20 cellular contexts compared by ENCODE assay signal in genomic region chr3:122996038-122996580, GRCh38. TPM values are rescaled to one million over a fixed set of nuclear protein-coding genes. Genes with fewer than 3 reads are reported as not detected.
A peak's percentile ranks its signal among the peaks of the same experiment; 100 is the strongest.
DNase-seq lines count a peak whose midpoint lies in the region; ATAC-seq and TF ChIP-seq lines count a peak whose summit lies in the region.
"Had no signal": no experiment of that assay in that cellular context is flagged by ENCODE, and none has a peak within 500 bp of the region (broad histone marks: within the 10 kb centered on the region; RNA-seq: fewer than 3 reads in every experiment).

No MANE protein-coding gene starts in this region.

- H3K36me3 ChIP-seq in ascending aorta (no peaks in the 10 kb centered on the region), hepatocyte (replicated peaks; ENCODE audit: insufficient read depth, low read depth) (no peaks in the 10 kb centered on the region), thoracic aorta (no peaks in the 10 kb centered on the region)
- H3K36me3 ChIP-seq: left lung, prostate gland had no signal

- H3K4me1 ChIP-seq in ascending aorta = peaks cover 6 to 17% of the 10 kb centered on the region in 2 donors
- H3K4me1 ChIP-seq in hepatocyte (ENCODE audit: insufficient read depth) = peaks cover 4% of the 10 kb centered on the region
- H3K4me1 ChIP-seq in thoracic aorta (ENCODE audit: control insufficient read depth in 1 of 2, low read depth in 2 of 2) = peaks cover 11 to 30% of the 10 kb centered on the region in 2 donors
- H3K4me1 ChIP-seq: left lung, prostate gland had no signal

- H3K27ac ChIP-seq in ascending aorta = peak overlapping the region; percentile 58 to 71
- H3K27ac ChIP-seq in hepatocyte = no peak overlapping the region
- H3K27ac ChIP-seq in thoracic aorta = peak overlapping the region; percentile 43 to 47
- H3K27ac ChIP-seq: 22Rv1, C4-2B, left lung, prostate gland had no signal

- no peaks in the 10 kb centered on the region for H3K9me2 ChIP-seq in hepatocyte (replicated peaks; ENCODE audit: insufficient read depth)

- no peak for TF ChIP-seq CTCF in ascending aorta (IDR thresholded peaks at IDR 0.05)
- no peak for TF ChIP-seq CTCF in hepatocyte (IDR thresholded peaks at IDR 0.05; ENCODE audit: poor library complexity)
- TF ChIP-seq CTCF in thoracic aorta (IDR thresholded peaks at IDR 0.05) = no peak

- H4K20me1 ChIP-seq in hepatocyte (ENCODE audit: insufficient read depth, poor library complexity, severe bottlenecking) = no peaks in the 10 kb centered on the region

- H3K4me3 ChIP-seq in ascending aorta = no peak overlapping the region
- H3K4me3 ChIP-seq in hepatocyte = no peak overlapping the region
- H3K4me3 ChIP-seq in thoracic aorta = no peak overlapping the region
- H3K4me3 ChIP-seq: left lung, prostate gland had no signal

- no peak overlapping the region for H3K4me2 ChIP-seq in hepatocyte

- no peaks in the 10 kb centered on the region for H3K79me2 ChIP-seq in hepatocyte

- intact Hi-C loops in ascending aorta (cut with DNase I) = no loop called here

- H2AFZ ChIP-seq in hepatocyte = no peak overlapping the region

- DNase-seq in NCI-H1105 (lab: John Stamatoyannopoulos, UW) (peak; percentile 34), NCI-H1105 treated with DMSO at 0.1 percent for 48 hours (lab: John Stamatoyannopoulos, UW) (no peak), ascending aorta (ENCODE audit: low spot score in 2 of 2) (peak in 1 of 2 donors; percentile 64), hepatocyte (ENCODE audit: low spot score) (peak; percentile 24), thoracic aorta (ENCODE audit: low spot score) (no peak), D341Med (ENCODE audit: low spot score) (no peak), EL (no peak)
- DNase-seq: activated CD4-positive, alpha-beta T cell treated with anti-CD3 and anti-CD28 coated beads for 48 hours; effector memory CD4-positive, alpha-beta T cell; left lung; stimulated activated naive B cell treated with anti-CD40 and anti-IgM and Interleukin-4, amounts not matched to agents 10 μg/mL and 1 μg/mL and 100 μg/mL, for 72 hours; T-helper 9 cell had no signal

- H3K9me3 ChIP-seq in ascending aorta (no peaks in the 10 kb centered on the region), hepatocyte (ENCODE audit: low read depth) (no peaks in the 10 kb centered on the region), thoracic aorta (no peaks in the 10 kb centered on the region)
- H3K9me3 ChIP-seq: left lung, prostate gland had no signal

- WGBS in hepatocyte (ENCODE audit: low lambda C conversion rate, missing lambda C conversion rate) = 80% methylated on average over 13 of the region's 14 CpGs

- ATAC-seq in thoracic aorta (ENCODE audit: insufficient number of reproducible peaks, low FRiP score, low read depth) = no peak
- ATAC-seq in HG02884 (IDR thresholded peaks at IDR 0.05; ENCODE audit: unreplicated experiment) = no peak
- ATAC-seq: left lung; stimulated activated naive B cell treated with anti-CD40 and anti-IgM and Interleukin-4, amounts not matched to agents 10 μg/mL and 1 μg/mL and 100 μg/mL, for 72 hours had no signal

- H3K27me3 ChIP-seq in ascending aorta (no peaks in the 10 kb centered on the region), hepatocyte (peaks cover 7% of the 10 kb centered on the region), thoracic aorta (replicated peaks; ENCODE audit: insufficient read depth) (no peaks in the 10 kb centered on the region)

RNA-seq across cellular contexts. Expression of gene SEMA5B, which starts 31.5 kb away (rescaled TPM):
- total RNA-seq in ascending aorta (0.85 TPM), hepatocyte (0.88 and 1.4 TPM in 2 replicates), thoracic aorta (1 to 10 TPM in 1 of 2 donors, under 1 TPM in 1; 0.14 to 3.2 TPM)
- 1.8 and 4.2 TPM in 2 replicates for polyA plus RNA-seq in hepatocyte
- total RNA-seq: activated naive CD4-positive, alpha-beta T cell treated with anti-CD3 and anti-CD28 coated beads, Interleukin-2, amount 50 U/mL, for 72 hours; Daoy; SK-MEL-5 had no signal
- polyA plus RNA-seq: IgD-negative memory B cell had no signal

Comparison
In these comparisons a context has a peak if more than half of its experiments do, and no peak if none do; other contexts are left out.
1. DNase-seq: peak in NCI-H1105 (single experiment) and hepatocyte (single experiment); none in NCI-H1105 treated with DMSO at 0.1 percent for 48 hours (single experiment), thoracic aorta (single experiment), D341Med (single experiment) and EL (single experiment).